Comparison of ENCODE assay signal across 34 cellular contexts in the genomic region with DNA sequence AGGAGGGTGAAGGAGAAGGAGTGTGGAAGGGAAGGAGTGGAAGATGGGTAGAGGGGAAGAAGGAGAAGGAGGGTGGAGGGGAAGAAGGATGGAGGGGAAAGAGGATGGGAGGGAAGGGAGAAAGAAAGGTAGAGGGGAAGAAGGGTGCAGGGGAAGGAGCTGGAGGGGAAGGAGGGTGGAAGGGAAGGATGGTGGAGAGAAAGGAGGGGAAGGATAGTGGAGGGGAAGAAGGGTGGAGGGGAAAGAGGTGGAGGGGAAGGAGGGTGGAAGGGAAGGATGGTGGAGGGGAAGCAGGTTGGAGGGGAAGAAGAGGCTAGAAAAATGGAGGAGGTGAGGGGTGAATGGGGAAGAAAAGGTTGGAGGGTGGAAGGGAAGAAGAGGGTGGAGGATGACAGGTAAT.
DNase-seq lines count a peak whose midpoint lies in the region; ATAC-seq, FAIRE-seq and TF ChIP-seq lines count a peak whose summit lies in the region.
"Had no signal": no experiment of that assay in that cellular context is flagged by ENCODE, and none has a peak within 500 bp of the region (broad histone marks: within the 10 kb centered on the region; RNA-seq: fewer than 3 reads in every experiment).

No MANE protein-coding gene starts in this region.

- H3K9me3 ChIP-seq in HepG2 (ENCODE audit: low read length) (peaks cover 96% of the 10 kb centered on the region), right lobe of liver (no peaks in the 10 kb centered on the region), HEK293 (ENCODE audit: control insufficient read depth, insufficient read depth, low read depth, low read length) (peaks cover 22% of the 10 kb centered on the region), H1 (ENCODE audit: insufficient read depth in 2 of 2, low read depth in 1 of 2, low read length in 1 of 2) (0 out of 4 replicates have a peak, but pooled peaks cover 0 to 2% of the 10 kb centered on the region in 2 experiments), tibial nerve (no peaks in the 10 kb centered on the region), adrenal gland (replicated peaks in 1 of 3) (no peaks in the 10 kb centered on the region)
- H3K9me3 ChIP-seq: BE2C, Caco-2 had no signal

- H2AFZ ChIP-seq in HepG2 (ENCODE audit: low read length) (no peak overlapping the region), H1 (ENCODE audit: low read length) (no peak overlapping the region)

- CTCF ChIA-PET in HepG2 (lab: Yijun Ruan, JAX; ENCODE audit: low intra/inter-chr PET ratio, low total read pairs): no interaction called here
- CTCF ChIA-PET in HEK293 (lab: Yijun Ruan, JAX): no interaction called here
- CTCF ChIA-PET in H1 (lab: Charles Lee; ENCODE audit: partially characterized antibody): interaction anchor here (0.7 kb wide), 1 partner anchor 136 kb away, joined by 3 read pairs; no protein-coding TSS in a partner anchor

- no peak overlapping the region for H4K91ac ChIP-seq in H1 (replicated peaks; ENCODE audit: insufficient read length, low read length)

- no peak overlapping the region for H3K14ac ChIP-seq in H1 (ENCODE audit: insufficient read length)

- H3K27me3 ChIP-seq in HepG2 (ENCODE audit: control insufficient read depth in 1 of 2, insufficient read depth in 2 of 2, low read length in 2 of 2) (no peaks in the 10 kb centered on the region), right lobe of liver (no peaks in the 10 kb centered on the region), H1 (replicated peaks in 1 of 4; ENCODE audit: control insufficient read depth in 3 of 4, extremely low read depth in 1 of 4, insufficient read depth in 3 of 4, low read length in 3 of 4) (no peaks in the 10 kb centered on the region), tibial nerve (no peaks in the 10 kb centered on the region), adrenal gland (no peaks in the 10 kb centered on the region)
- H3K27me3 ChIP-seq: BE2C; BLaER1; BLaER1 treated with 17β-estradiol and CSF1 and Interleukin-3, amounts not matched to agents 10 nM and 100 nM had no signal

- FAIRE-seq in HepG2 (lab: Jason Lieb, UNC) (no peak), H1 (lab: Jason Lieb, UNC) (no peak), urothelium cell line (lab: Jason Lieb, UNC) (peak; percentile 94)
- FAIRE-seq: A204.1, D721Med had no signal

- TF ChIP-seq POLR2A in HepG2 (IDR thresholded peaks at IDR 0.05; ENCODE audit: insufficient read depth in 1 of 2, low read depth in 2 of 2, low read length in 2 of 2): no peak
- no peak for TF ChIP-seq POLR2A in right lobe of liver (IDR thresholded peaks at IDR 0.05)
- TF ChIP-seq POLR2A in H1 (IDR thresholded peaks at IDR 0.05; ENCODE audit: control extremely low read depth in 1 of 2, low read depth in 2 of 2, low read length in 2 of 2): no peak
- TF ChIP-seq POLR2A in tibial nerve (IDR thresholded peaks at IDR 0.05): no peak
- no peak for TF ChIP-seq POLR2A in adrenal gland (IDR thresholded peaks at IDR 0.05)

- no peak for TF ChIP-seq EP300 in HepG2 (IDR thresholded peaks at IDR 0.05; ENCODE audit: low read depth in 2 of 2, low read length in 2 of 2)
- TF ChIP-seq EP300 in HepG2 (CRISPR knock-in tag; IDR thresholded peaks at IDR 0.05; ENCODE audit: borderline replicate concordance): no peak
- no peak for TF ChIP-seq EP300 in H1 (IDR thresholded peaks at IDR 0.05; ENCODE audit: borderline replicate concordance in 1 of 2, low read depth in 2 of 2, low read length in 2 of 2)
- no peak for TF ChIP-seq EP300 in tibial nerve (IDR thresholded peaks at IDR 0.05)

- no peak overlapping the region for H2BK12ac ChIP-seq in H1 (ENCODE audit: low read depth, low read length)

- 0 out of 2 replicates have a peak overlapping the region, but pooled peaks have one; percentile 24 for H2AK5ac ChIP-seq in H1 (ENCODE audit: low read depth, low read length)

- H3K36me3 ChIP-seq in HepG2 (replicated peaks in 1 of 2; ENCODE audit: control insufficient read depth in 1 of 2, insufficient read depth in 2 of 2, low read length in 2 of 2): no peaks in the 10 kb centered on the region
- no peaks in the 10 kb centered on the region for H3K36me3 ChIP-seq in right lobe of liver
- H3K36me3 ChIP-seq in HEK293 (ENCODE audit: control insufficient read depth in 2 of 2, insufficient read depth in 1 of 2, low read length in 2 of 2): no peaks in the 10 kb centered on the region; a peak in 1 of 3 replicates
- H3K36me3 ChIP-seq in H1 (ENCODE audit: control insufficient read depth in 2 of 4, insufficient read depth in 4 of 4, low read length in 3 of 4): no peaks in the 10 kb centered on the region; a peak in 1 of 8 replicates
- no peaks in the 10 kb centered on the region for H3K36me3 ChIP-seq in tibial nerve
- no peaks in the 10 kb centered on the region for H3K36me3 ChIP-seq in adrenal gland (replicated peaks in 1 of 2)
- H3K36me3 ChIP-seq: BE2C; BLaER1; BLaER1 treated with 17β-estradiol and CSF1 and Interleukin-3, amounts not matched to agents 10 nM and 100 nM had no signal

- no peak overlapping the region for H3K18ac ChIP-seq in H1 (ENCODE audit: extremely low read depth, low read length)

- H3K79me2 ChIP-seq in HepG2 (ENCODE audit: insufficient read depth, low read length) (no peaks in the 10 kb centered on the region), H1 (ENCODE audit: control insufficient read depth in 1 of 2, insufficient read depth in 2 of 2, low read length in 2 of 2) (no peaks in the 10 kb centered on the region)

- no peak overlapping the region for H3K23ac ChIP-seq in H1 (ENCODE audit: insufficient read length)

- H4K8ac ChIP-seq in H1 (ENCODE audit: extremely low read depth, insufficient read depth, low read length): no peak overlapping the region

- H3K4ac ChIP-seq in H1 (replicated peaks; ENCODE audit: insufficient read length, low read depth, low read length): no peak overlapping the region

- no peak overlapping the region for H3K56ac ChIP-seq in H1 (replicated peaks; ENCODE audit: insufficient read length, low read depth, low read length)

- no peak for ATAC-seq in HepG2
- no peak for ATAC-seq in right lobe of liver
- no peak for ATAC-seq in GM19035 (IDR thresholded peaks at IDR 0.05; ENCODE audit: unreplicated experiment)
- ATAC-seq: A549; CD8-positive, alpha-beta T cell had no signal

- POLR2A ChIA-PET in HepG2 (lab: Yijun Ruan, JAX): no interaction called here
- POLR2A ChIA-PET in HEK293 (lab: Yijun Ruan, JAX): no interaction called here
- POLR2A ChIA-PET in H1 (lab: Charles Lee; ENCODE audit: partially characterized antibody): interaction anchor here (0.7 kb wide), 1 partner anchor 560 kb away, joined by 5 read pairs; no protein-coding TSS in a partner anchor

- no peak overlapping the region for H2BK5ac ChIP-seq in H1 (ENCODE audit: low read depth, low read length)

- no TSS peak for BruUV-seq in HepG2 (replicated peaks; lab: Mats Ljungman, UMichigan)

- H2BK120ac ChIP-seq in H1 (replicated peaks; ENCODE audit: low read depth, low read length): no peak overlapping the region

- intact Hi-C loops in HepG2 (cut with micrococcal nuclease; ENCODE audit: unreplicated experiment) (no loop called here), right lobe of liver (cut with DNase I) (no loop called here), adrenal gland (cut with DNase I) (no loop called here)

- no peak overlapping the region for H2BK15ac ChIP-seq in H1 (ENCODE audit: low read length)

- DNase-seq in HepG2 (ENCODE audit: low spot score) (no peak), right lobe of liver (no peak), H1 (ENCODE audit: low read depth in 1 of 2, low spot score in 2 of 2) (no peak), urothelium cell line (ENCODE audit: low spot score) (no peak), tibial nerve (ENCODE audit: low spot score in 2 of 2) (no peak), adrenal gland (no peak)
- DNase-seq: 8988T; ACHN; AML-193; BE2C; C1 segment of cervical spinal cord; Caco-2; Calu3; CD4-positive, alpha-beta memory T cell; CD4-positive, alpha-beta T cell; CD4-positive, CD25-positive, alpha-beta regulatory T cell; CD8-positive, alpha-beta memory T cell; CD8-positive, alpha-beta T cell; COR-L47; DMS 273 treated with DMSO at 0.1 percent for 48 hours; DMS153; DMS53; DMS79; DMS79 treated with DMSO at 0.1 percent for 48 hours; DND-41; EL had no signal

- H4K20me1 ChIP-seq in HepG2 (ENCODE audit: insufficient read depth, low read length) (no peaks in the 10 kb centered on the region), H1 (replicated peaks in 1 of 2; ENCODE audit: control insufficient read depth in 1 of 2, insufficient read depth in 2 of 2, low read length in 2 of 2) (no peaks in the 10 kb centered on the region)
- H4K20me1 ChIP-seq: BLaER1; BLaER1 treated with 17β-estradiol and CSF1 and Interleukin-3, amounts not matched to agents 10 nM and 100 nM had no signal

- peaks cover 14% of the 10 kb centered on the region; the same call in 1 of the 2 replicates for H3K23me2 ChIP-seq in H1 (ENCODE audit: low read depth, low read length)

- H3K27ac ChIP-seq in HepG2 (ENCODE audit: extremely low read length, insufficient read depth, low read length): no peak overlapping the region
- H3K27ac ChIP-seq in right lobe of liver: no peak overlapping the region
- H3K27ac ChIP-seq in HEK293 (ENCODE audit: extremely low read depth, low read depth, low read length): 0 out of 2 replicates have a peak overlapping the region, but pooled peaks have one; percentile 16
- H3K27ac ChIP-seq in H1 (ENCODE audit: low read depth, low read length): no peak overlapping the region
- H3K27ac ChIP-seq in tibial nerve: no peak overlapping the region
- no peak overlapping the region for H3K27ac ChIP-seq in adrenal gland
- H3K27ac ChIP-seq: A549; BLaER1; BLaER1 treated with 17β-estradiol and CSF1 and Interleukin-3, amounts not matched to agents 10 nM and 100 nM; C4-2B had no signal

- H3K4me2 ChIP-seq in HepG2 (ENCODE audit: low read depth, low read length): no peak overlapping the region
- no peak overlapping the region for H3K4me2 ChIP-seq in H1 (ENCODE audit: insufficient read depth in 1 of 2, low read depth in 2 of 2, low read length in 2 of 2)
- H3K4me2 ChIP-seq: A549; BLaER1; BLaER1 treated with 17β-estradiol and CSF1 and Interleukin-3, amounts not matched to agents 10 nM and 100 nM had no signal

- TF ChIP-seq CTCF in HepG2 (CRISPR knock-in tag; IDR thresholded peaks at IDR 0.05) (no peak), right lobe of liver (IDR thresholded peaks at IDR 0.05) (no peak), HEK293 (tag by site-specific recombination; IDR thresholded peaks at IDR 0.05) (no peak), H1 (IDR thresholded peaks at IDR 0.05; ENCODE audit: control extremely low read depth in 1 of 3, insufficient read depth in 1 of 3, low read depth in 1 of 3, low read length in 3 of 3) (no peak), tibial nerve (IDR thresholded peaks at IDR 0.05) (no peak), adrenal gland (IDR thresholded peaks at IDR 0.05) (no peak)

- H3K4me1 ChIP-seq in HepG2 (ENCODE audit: insufficient read depth, low read length) (no peaks in the 10 kb centered on the region), right lobe of liver (no peaks in the 10 kb centered on the region), HEK293 (ENCODE audit: control insufficient read depth, insufficient read depth, low read length) (peaks cover 25% of the 10 kb centered on the region), H1 (replicated peaks in 1 of 4; ENCODE audit: control insufficient read depth in 3 of 4, insufficient read depth in 4 of 4, low read length in 3 of 4) (peaks cover 0 to 11% (median 5%) of the 10 kb centered on the region in 4 experiments; a peak in 5 of 7 replicates), tibial nerve (peaks cover 0 to 17% (median 8%) of the 10 kb centered on the region in 4 donors), adrenal gland (replicated peaks in 1 of 2) (no peaks in the 10 kb centered on the region)
- H3K4me1 ChIP-seq: A549, BE2C, Caco-2 had no signal

- in situ Hi-C loops in HepG2 (cut with HindIII; ENCODE audit: extremely low pct_ligation_motif_present, low pct_unique_long_range_greater_than_20kb): no loop called here

- TF ChIP-seq RAD21 in HepG2 (CRISPR knock-in tag; IDR thresholded peaks at IDR 0.05) (no peak), H1 (IDR thresholded peaks at IDR 0.05 in 1 of 2, conservative IDR thresholded peaks at IDR 0.05 in 1 of 2; ENCODE audit: low read depth in 2 of 2, low read length in 2 of 2) (no peak)

- H4K5ac ChIP-seq in H1 (ENCODE audit: insufficient read length, low read depth, low read length): no peak overlapping the region

- H3K9ac ChIP-seq in HepG2 (ENCODE audit: insufficient read depth, low read depth, low read length): no peak overlapping the region
- no peak overlapping the region for H3K9ac ChIP-seq in H1 (replicated peaks in 1 of 4; ENCODE audit: extremely low read depth in 1 of 4, low read depth in 3 of 4, low read length in 3 of 4)
- H3K9ac ChIP-seq: BLaER1; BLaER1 treated with 17β-estradiol and CSF1 and Interleukin-3, amounts not matched to agents 10 nM and 100 nM had no signal

- no peaks in the 10 kb centered on the region for H3K79me1 ChIP-seq in H1 (ENCODE audit: low read depth, low read length)

- H3K4me3 ChIP-seq in HepG2 (replicated peaks in 1 of 3; ENCODE audit: insufficient read depth in 1 of 3, low read depth in 2 of 3, low read length in 3 of 3) (no peak overlapping the region), right lobe of liver (no peak overlapping the region), HEK293 (ENCODE audit: low read depth, low read length) (no peak overlapping the region), H1 (ENCODE audit: extremely low read depth in 1 of 4, insufficient read depth in 2 of 4, low read depth in 3 of 4, low read length in 4 of 4) (no peak overlapping the region), tibial nerve (no peak overlapping the region), adrenal gland (no peak overlapping the region)
- H3K4me3 ChIP-seq: A549; BLaER1; BLaER1 treated with 17β-estradiol and CSF1 and Interleukin-3, amounts not matched to agents 10 nM and 100 nM had no signal

- H2BK20ac ChIP-seq in H1 (ENCODE audit: low read length): no peak overlapping the region; the same call in 1 of the 2 replicates

Comparison
In these comparisons a context has a peak if more than half of its experiments do, and no peak if none do; other contexts are left out.
1. Of the 63 proteins assayed by ChIP-seq in both HepG2 and HEK293: peak only in HepG2: none; only in HEK293: ZNF530 and ZNF704; in both: none; in neither: 60; mixed calls (peak in some experiments, not most) for 1.